8 cellular contexts compared by ENCODE assay signal in genomic region chr12:123533672-123534643, GRCh38. TPM values are rescaled to one million over a fixed set of nuclear protein-coding genes. Genes with fewer than 3 reads are reported as not detected.
A peak's percentile ranks its signal among the peaks of the same experiment; 100 is the strongest.
DNase-seq lines count a peak whose midpoint lies in the region; ATAC-seq lines count a peak whose summit lies in the region.

A gene with protein sequence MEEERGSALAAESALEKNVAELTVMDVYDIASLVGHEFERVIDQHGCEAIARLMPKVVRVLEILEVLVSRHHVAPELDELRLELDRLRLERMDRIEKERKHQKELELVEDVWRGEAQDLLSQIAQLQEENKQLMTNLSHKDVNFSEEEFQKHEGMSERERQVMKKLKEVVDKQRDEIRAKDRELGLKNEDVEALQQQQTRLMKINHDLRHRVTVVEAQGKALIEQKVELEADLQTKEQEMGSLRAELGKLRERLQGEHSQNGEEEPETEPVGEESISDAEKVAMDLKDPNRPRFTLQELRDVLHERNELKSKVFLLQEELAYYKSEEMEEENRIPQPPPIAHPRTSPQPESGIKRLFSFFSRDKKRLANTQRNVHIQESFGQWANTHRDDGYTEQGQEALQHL (minus strand): TSS chr12:123533719. CDS start chr12:123533482, 237 bp downstream.

- DNase-seq in G401 (ENCODE audit: low spot score): peak; percentile 45
- DNase-seq in RPMI7951 (ENCODE audit: low read depth): peak; percentile 62
- peak; percentile 53 for DNase-seq in activated naive CD4-positive, alpha-beta T cell treated with anti-CD3 and anti-CD28 coated beads, Interleukin-2, amount 10 ng/mL, durations not matched to agents 7 days and 5 days
- peak; percentile 69 for DNase-seq in globus pallidus (ENCODE audit: low spot score)

- H3K4me1 ChIP-seq in neuron (ENCODE audit: insufficient read depth, low read length) (peaks cover 10% of the 10 kb centered on the region), thymus (ENCODE audit: control insufficient read depth, insufficient read depth, low read length) (peaks cover 5% of the 10 kb centered on the region)

- no peaks in the 10 kb centered on the region for H3K27me3 ChIP-seq in neuron (ENCODE audit: insufficient read depth, low read length)
- H3K27me3 ChIP-seq in thymus (ENCODE audit: control insufficient read depth, insufficient read depth): peaks cover 6% of the 10 kb centered on the region

- no peak within 1 kb of the TSS for H3K27ac Mint-ChIP-seq in activated naive CD4-positive, alpha-beta T cell treated with anti-CD3 and anti-CD28 coated beads, Interleukin-2, amount 10 ng/mL, durations not matched to agents 7 days and 5 days

- H3K27ac ChIP-seq in thymus (ENCODE audit: low read depth): peak within 1 kb of the TSS; percentile 18

- no peaks in the 10 kb centered on the region for H3K36me3 Mint-ChIP-seq in activated naive CD4-positive, alpha-beta T cell treated with anti-CD3 and anti-CD28 coated beads, Interleukin-2, amount 10 ng/mL, durations not matched to agents 7 days and 5 days

- peak within 1 kb of the TSS; percentile 82 for H3K4me3 Mint-ChIP-seq in activated naive CD4-positive, alpha-beta T cell treated with anti-CD3 and anti-CD28 coated beads, Interleukin-2, amount 10 ng/mL, durations not matched to agents 7 days and 5 days

- H3K4me1 Mint-ChIP-seq in activated naive CD4-positive, alpha-beta T cell treated with anti-CD3 and anti-CD28 coated beads, Interleukin-2, amount 10 ng/mL, durations not matched to agents 7 days and 5 days: peaks cover 22% of the 10 kb centered on the region

- WGBS in thymus: 1% methylated on average over 114 of the region's 114 CpGs

- peaks cover under 1% of the 10 kb centered on the region for H3K9me3 ChIP-seq in neuron (ENCODE audit: low read length)
- peaks cover 1% of the 10 kb centered on the region for H3K9me3 ChIP-seq in thymus (ENCODE audit: control insufficient read depth)

- CTCF ChIA-PET in activated naive CD4-positive, alpha-beta T cell treated with anti-CD3 and anti-CD28 coated beads, Interleukin-2, amount 10 ng/mL, durations not matched to agents 7 days and 5 days (lab: Charles Lee): no interaction called here

- H3K4me3 ChIP-seq in neuron (ENCODE audit: low read length) (peak within 1 kb of the TSS; percentile 84), thymus (ENCODE audit: low read length) (peak within 1 kb of the TSS; percentile 85)

- peaks cover 67% of the 10 kb centered on the region for H3K27me3 Mint-ChIP-seq in activated naive CD4-positive, alpha-beta T cell treated with anti-CD3 and anti-CD28 coated beads, Interleukin-2, amount 10 ng/mL, durations not matched to agents 7 days and 5 days

- H3K36me3 ChIP-seq in neuron (ENCODE audit: insufficient read depth, low read length) (peaks cover 12% of the 10 kb centered on the region), thymus (ENCODE audit: control insufficient read depth, insufficient read depth) (no peaks in the 10 kb centered on the region)

- peak within 1 kb of the TSS; percentile 100 for H2AFZ ChIP-seq in neuron (ENCODE audit: low read depth, low read length)

- no peaks in the 10 kb centered on the region for H3K9me3 Mint-ChIP-seq in activated naive CD4-positive, alpha-beta T cell treated with anti-CD3 and anti-CD28 coated beads, Interleukin-2, amount 10 ng/mL, durations not matched to agents 7 days and 5 days

- in situ Hi-C loops in G401 (cut with HindIII; ENCODE audit: low sequenced_read_pairs): no loop called here

- ATAC-seq in HG02852 (IDR thresholded peaks at IDR 0.05; ENCODE audit: unreplicated experiment): peak; percentile 46
- no peak for ATAC-seq in GM18870 (IDR thresholded peaks at IDR 0.05; ENCODE audit: unreplicated experiment)

RNA-seq across cellular contexts. Expression of the gene that starts here (rescaled TPM):
- total RNA-seq in G401 (2014; rRNA removed; shearing (Covaris generic)): 22.2 and 38.2 TPM in 2 replicates
- total RNA-seq in RPMI7951 (2014; rRNA removed; shearing (Covaris generic)): 4.8 and 10.3 TPM in 2 replicates
- 11.8 TPM for polyA plus RNA-seq in thymus
